ENCODE assay signal across 16 cellular contexts in genomic region chr18:51097046-51097822, GRCh38.
"Had no signal": no experiment of that assay in that cellular context is flagged by ENCODE, and none has a peak within 500 bp of the region (broad histone marks: within the 10 kb centered on the region; RNA-seq: fewer than 3 reads in every experiment).

No MANE protein-coding gene starts in this region.

- FAIRE-seq: colon had no signal

- H3K27ac Mint-ChIP-seq: activated CD4-positive, alpha-beta memory T cell treated with anti-CD3 and anti-CD28 coated beads, Interleukin-2, amount 10 ng/mL, durations not matched to agents 7 days and 5 days; activated CD4-positive, alpha-beta T cell treated with anti-CD3 and anti-CD28 coated beads for 36 hours; activated naive CD4-positive, alpha-beta T cell treated with anti-CD3 and anti-CD28 coated beads, Interleukin-2, amount 50 U/mL, for 24 hours had no signal

- H2AFZ ChIP-seq: hepatocyte had no signal

- H3K36me3 Mint-ChIP-seq: naive B cell had no signal

- H3K27me3 ChIP-seq: hepatocyte, ovary had no signal

- H3K27me3 Mint-ChIP-seq: activated CD4-positive, alpha-beta T cell treated with anti-CD3 and anti-CD28 coated beads for 36 hours; activated naive CD4-positive, alpha-beta T cell treated with anti-CD3 and anti-CD28 coated beads, Interleukin-2, amount 50 U/mL, for 24 hours had no signal

- H3K27ac ChIP-seq: hepatocyte, ovary, WERI-Rb-1 had no signal

- H3K4me3 Mint-ChIP-seq: activated CD4-positive, alpha-beta memory T cell treated with anti-CD3 and anti-CD28 coated beads, Interleukin-2, amount 10 ng/mL, durations not matched to agents 7 days and 5 days; activated CD4-positive, alpha-beta T cell treated with anti-CD3 and anti-CD28 coated beads for 36 hours; activated naive CD4-positive, alpha-beta T cell treated with anti-CD3 and anti-CD28 coated beads, Interleukin-2, amount 50 U/mL, for 24 hours; activated T-cell treated with anti-CD3 and anti-CD28 coated beads, Interleukin-2, amount 50 U/mL, for 4 hours; naive B cell had no signal

- H3K4me3 ChIP-seq: hepatocyte, ovary had no signal

- H3K4me1 Mint-ChIP-seq: activated CD4-positive, alpha-beta memory T cell treated with anti-CD3 and anti-CD28 coated beads, Interleukin-2, amount 10 ng/mL, durations not matched to agents 7 days and 5 days; activated CD4-positive, alpha-beta T cell treated with anti-CD3 and anti-CD28 coated beads for 36 hours; activated naive CD4-positive, alpha-beta T cell treated with anti-CD3 and anti-CD28 coated beads, Interleukin-2, amount 50 U/mL, for 24 hours; naive B cell had no signal

- DNase-seq: activated CD4-positive, alpha-beta memory T cell treated with anti-CD3 and anti-CD28 coated beads, Interleukin-2, amount 10 ng/mL, durations not matched to agents 7 days and 5 days; activated CD4-positive, alpha-beta T cell treated with anti-CD3 and anti-CD28 coated beads for 36 hours; activated effector memory CD4-positive, alpha-beta T cell treated with Interleukin-2 at 50 U/mL for 16 hours; activated T-cell treated with anti-CD3 and anti-CD28 coated beads, Interleukin-2, amount 50 U/mL, for 4 hours; amniotic stem cell; caudate nucleus; islet precursor cell; naive B cell; ovary; stimulated activated CD4-positive, alpha-beta T cell treated with anti-CD3 and anti-CD28 coated beads, Interleukin-1b, Interleukin-23, amount 100 ng/mL, for 48 hours had no signal

- ATAC-seq: activated CD4-positive, alpha-beta T cell treated with anti-CD3 and anti-CD28 coated beads for 36 hours; activated T-cell treated with anti-CD3 and anti-CD28 coated beads, Interleukin-2, amount 50 U/mL, for 4 hours; esophagus mucosa; sciatic nerve had no signal

- H3K4me2 ChIP-seq: hepatocyte had no signal

- H3K79me2 ChIP-seq: hepatocyte had no signal

- H3K36me3 ChIP-seq: ovary, WERI-Rb-1 had no signal

- H3K9me3 ChIP-seq: ovary had no signal

- H3K9me3 Mint-ChIP-seq: activated naive CD4-positive, alpha-beta T cell treated with anti-CD3 and anti-CD28 coated beads, Interleukin-2, amount 50 U/mL, for 24 hours; activated T-cell treated with anti-CD3 and anti-CD28 coated beads, Interleukin-2, amount 50 U/mL, for 4 hours had no signal
